7 cellular contexts compared by ENCODE assay signal in the genomic region with DNA sequence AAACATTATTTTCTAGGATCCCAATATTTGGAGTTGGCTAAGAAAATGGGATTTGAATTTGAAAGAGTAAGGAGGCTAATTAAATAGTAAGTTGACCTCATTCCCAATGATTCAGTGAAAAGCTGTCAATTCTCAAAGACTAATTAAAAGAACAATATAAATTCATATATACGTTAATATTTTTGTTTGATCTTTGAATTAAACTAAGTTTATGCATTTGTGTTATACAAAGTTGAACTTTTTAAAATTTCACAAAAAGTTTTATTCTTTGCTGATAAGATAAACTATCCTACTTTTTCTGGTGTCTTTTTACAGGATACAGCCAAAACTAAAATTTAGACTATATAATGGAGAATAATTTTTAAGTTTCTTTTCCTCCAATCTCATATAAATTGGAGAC. TPM values are rescaled to one million over a fixed set of nuclear protein-coding genes. Genes with fewer than 3 reads are reported as not detected.
"Had no signal": no experiment of that assay in that cellular context is flagged by ENCODE, and none has a peak within 500 bp of the region (broad histone marks: within the 10 kb centered on the region; RNA-seq: fewer than 3 reads in every experiment).

A gene (plus strand): TSS at position 301 of the 400 bp plus-strand sequence. CDS start 100 bp downstream, outside the sequence.

- FAIRE-seq: G401.6, GM12878, GM12892, GM18507, GM19239 had no signal

- DNase-seq: GDM1, GF-D8 had no signal

- ATAC-seq: GM12878 had no signal

- H3K4me3 ChIP-seq: GM12878 had no signal

RNA-seq across cellular contexts. Expression of the gene that starts here (rescaled TPM):
- total RNA-seq: GM12878 had no signal
- polyA plus RNA-seq: GM12878 had no signal
